ENCODE assay signal across 33 cellular contexts in the genomic region with DNA sequence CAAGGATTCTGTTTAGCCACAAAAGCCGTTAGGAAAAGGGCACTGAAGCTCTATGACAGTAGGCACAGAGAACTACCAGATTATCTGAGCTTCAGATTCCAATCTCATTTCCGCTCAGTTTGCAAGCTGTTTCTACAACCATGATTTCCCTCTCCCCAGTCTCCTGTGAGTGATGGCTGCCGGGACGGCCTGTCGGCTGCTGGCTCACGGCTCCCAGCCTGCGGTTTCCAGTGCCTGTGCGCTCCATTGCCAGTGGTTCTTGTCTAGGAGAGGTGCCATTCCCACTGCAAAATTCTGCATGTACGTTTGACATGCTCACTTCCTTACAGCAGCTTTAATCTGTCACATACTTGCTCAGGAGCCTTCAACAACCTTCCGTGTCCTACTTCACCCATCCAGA.
A peak's percentile ranks its signal among the peaks of the same experiment; 100 is the strongest.
DNase-seq lines count a peak whose midpoint lies in the region; FAIRE-seq and TF ChIP-seq lines count a peak whose summit lies in the region.
"Had no signal": no experiment of that assay in that cellular context is flagged by ENCODE, and none has a peak within 500 bp of the region (broad histone marks: within the 10 kb centered on the region; RNA-seq: fewer than 3 reads in every experiment).

No MANE protein-coding gene starts in this region.

- CTCF ChIA-PET in H1 (lab: Charles Lee; ENCODE audit: partially characterized antibody) = no interaction called here

- no peak overlapping the region for H4K8ac ChIP-seq in H1 (ENCODE audit: extremely low read depth, insufficient read depth, low read length)

- H3K9me3 ChIP-seq in H1 (ENCODE audit: insufficient read depth in 2 of 2, low read depth in 1 of 2, low read length in 1 of 2) (no peaks in the 10 kb centered on the region), MM.1S (replicated peaks; ENCODE audit: insufficient read depth, low read length) (no peaks in the 10 kb centered on the region)
- H3K9me3 ChIP-seq: A549; BE2C; BLaER1; BLaER1 treated with 17β-estradiol and CSF1 and Interleukin-3, amounts not matched to agents 10 nM and 100 nM; Caco-2 had no signal

- H3K9me3 Mint-ChIP-seq in T-helper 2 cell treated with Interferon-gamma antibody and Interleukin-4, amounts not matched to agents 5 μg/mL and 100 μg/mL, for 36 hours = peaks cover 4% of the 10 kb centered on the region

- no peak overlapping the region for H4K91ac ChIP-seq in H1 (replicated peaks; ENCODE audit: insufficient read length, low read length)

- H3K23me2 ChIP-seq in H1 (ENCODE audit: low read depth, low read length) = no peaks in the 10 kb centered on the region

- no peak overlapping the region for H3K18ac ChIP-seq in H1 (ENCODE audit: extremely low read depth, low read length)

- no peak overlapping the region for H2BK15ac ChIP-seq in H1 (ENCODE audit: low read length)

- H3K4me1 ChIP-seq in H1 (replicated peaks in 1 of 4; ENCODE audit: control insufficient read depth in 3 of 4, insufficient read depth in 4 of 4, low read length in 3 of 4) (no peaks in the 10 kb centered on the region; a peak in 2 of 7 replicates), MM.1S (ENCODE audit: low read length) (no peaks in the 10 kb centered on the region)
- H3K4me1 ChIP-seq: A549; BE2C; BLaER1; BLaER1 treated with 17β-estradiol and CSF1 and Interleukin-3, amounts not matched to agents 10 nM and 100 nM; Caco-2 had no signal

- no peak overlapping the region for H2AK5ac ChIP-seq in H1 (ENCODE audit: low read depth, low read length)

- H2BK12ac ChIP-seq in H1 (ENCODE audit: low read depth, low read length) = no peak overlapping the region

- H2BK5ac ChIP-seq in H1 (ENCODE audit: low read depth, low read length) = no peak overlapping the region

- no peak overlapping the region for H3K23ac ChIP-seq in H1 (ENCODE audit: insufficient read length)

- H3K4me1 Mint-ChIP-seq in T-helper 2 cell treated with Interferon-gamma antibody and Interleukin-4, amounts not matched to agents 5 μg/mL and 100 μg/mL, for 36 hours (ENCODE audit: low read depth) = no peaks in the 10 kb centered on the region
- H3K4me1 Mint-ChIP-seq: B cell; CD14-positive monocyte; CD4-positive, alpha-beta memory T cell; CD4-positive, CD25-positive, alpha-beta regulatory T cell; CD8-positive, alpha-beta memory T cell had no signal

- no peak overlapping the region for H3K27ac Mint-ChIP-seq in T-helper 2 cell treated with Interferon-gamma antibody and Interleukin-4, amounts not matched to agents 5 μg/mL and 100 μg/mL, for 36 hours
- H3K27ac Mint-ChIP-seq: B cell; CD4-positive, alpha-beta memory T cell; CD4-positive, alpha-beta T cell; CD4-positive, CD25-positive, alpha-beta regulatory T cell; CD8-positive, alpha-beta memory T cell; CD8-positive, alpha-beta T cell had no signal

- no peak overlapping the region for H2BK20ac ChIP-seq in H1 (ENCODE audit: low read length)

- H3K4me3 ChIP-seq in H1 (ENCODE audit: extremely low read depth in 1 of 4, insufficient read depth in 2 of 4, low read depth in 3 of 4, low read length in 4 of 4) = no peak overlapping the region
- no peak overlapping the region for H3K4me3 ChIP-seq in MM.1S (ENCODE audit: low read length)
- H3K4me3 ChIP-seq: A549; BLaER1; BLaER1 treated with 17β-estradiol and CSF1 and Interleukin-3, amounts not matched to agents 10 nM and 100 nM had no signal

- no peak overlapping the region for H3K14ac ChIP-seq in H1 (ENCODE audit: insufficient read length)

- H3K36me3 ChIP-seq in H1 (ENCODE audit: control insufficient read depth in 2 of 4, insufficient read depth in 4 of 4, low read length in 3 of 4) (no peaks in the 10 kb centered on the region), MM.1S (replicated peaks; ENCODE audit: insufficient read depth, low read length) (no peaks in the 10 kb centered on the region)
- H3K36me3 ChIP-seq: BE2C; BLaER1; BLaER1 treated with 17β-estradiol and CSF1 and Interleukin-3, amounts not matched to agents 10 nM and 100 nM had no signal

- no peaks in the 10 kb centered on the region for H3F3A ChIP-seq in MM.1S (ENCODE audit: insufficient read depth, low read length)

- POLR2A ChIA-PET in H1 (lab: Charles Lee; ENCODE audit: partially characterized antibody) = no interaction called here

- H3K9me2 ChIP-seq in MM.1S (replicated peaks; ENCODE audit: insufficient read depth, low read length) = no peaks in the 10 kb centered on the region

- H3K27ac ChIP-seq in H1 (ENCODE audit: low read depth, low read length) (no peak overlapping the region), MM.1S (ENCODE audit: low read length) (no peak overlapping the region)
- H3K27ac ChIP-seq: 22Rv1; A549; BLaER1; BLaER1 treated with 17β-estradiol and CSF1 and Interleukin-3, amounts not matched to agents 10 nM and 100 nM; C4-2B had no signal

- TF ChIP-seq CTCF in H1 (IDR thresholded peaks at IDR 0.05; ENCODE audit: control extremely low read depth in 1 of 3, insufficient read depth in 1 of 3, low read depth in 1 of 3, low read length in 3 of 3) (no peak), MM.1S (IDR thresholded peaks at IDR 0.05; ENCODE audit: low read length) (no peak)

- H3K27me3 Mint-ChIP-seq in T-helper 2 cell treated with Interferon-gamma antibody and Interleukin-4, amounts not matched to agents 5 μg/mL and 100 μg/mL, for 36 hours (ENCODE audit: low read depth) = no peaks in the 10 kb centered on the region
- H3K27me3 Mint-ChIP-seq: B cell; CD4-positive, alpha-beta memory T cell; CD4-positive, alpha-beta T cell; CD4-positive, CD25-positive, alpha-beta regulatory T cell had no signal

- H3K4me3 Mint-ChIP-seq in T-helper 2 cell treated with Interferon-gamma antibody and Interleukin-4, amounts not matched to agents 5 μg/mL and 100 μg/mL, for 36 hours = no peak overlapping the region
- H3K4me3 Mint-ChIP-seq: B cell; CD14-positive monocyte; CD4-positive, alpha-beta memory T cell; CD4-positive, alpha-beta T cell; CD4-positive, CD25-positive, alpha-beta regulatory T cell; CD8-positive, alpha-beta memory T cell; CD8-positive, alpha-beta T cell had no signal

- H3K36me3 Mint-ChIP-seq in T-helper 2 cell treated with Interferon-gamma antibody and Interleukin-4, amounts not matched to agents 5 μg/mL and 100 μg/mL, for 36 hours (ENCODE audit: low read depth) = no peaks in the 10 kb centered on the region
- H3K36me3 Mint-ChIP-seq: CD14-positive monocyte; CD4-positive, alpha-beta memory T cell; CD4-positive, CD25-positive, alpha-beta regulatory T cell; CD8-positive, alpha-beta memory T cell; CD8-positive, alpha-beta T cell had no signal

- H2AFZ ChIP-seq in H1 (ENCODE audit: low read length) = peak overlapping the region; percentile 29; the same call in 1 of the 2 replicates
- H2AFZ ChIP-seq in MM.1S (ENCODE audit: low read length) = no peak overlapping the region

- no peak for TF ChIP-seq RAD21 in H1 (IDR thresholded peaks at IDR 0.05 in 1 of 2, conservative IDR thresholded peaks at IDR 0.05 in 1 of 2; ENCODE audit: low read depth in 2 of 2, low read length in 2 of 2)

- no peak overlapping the region for H4K5ac ChIP-seq in H1 (ENCODE audit: insufficient read length, low read depth, low read length)

- no peaks in the 10 kb centered on the region for H3K79me1 ChIP-seq in H1 (ENCODE audit: low read depth, low read length)

- H3K4me2 ChIP-seq in H1 (ENCODE audit: insufficient read depth in 1 of 2, low read depth in 2 of 2, low read length in 2 of 2) (no peak overlapping the region), MM.1S (ENCODE audit: low read depth, low read length) (no peak overlapping the region)
- H3K4me2 ChIP-seq: A549; BLaER1; BLaER1 treated with 17β-estradiol and CSF1 and Interleukin-3, amounts not matched to agents 10 nM and 100 nM had no signal

- no peak for FAIRE-seq in H1 (lab: Jason Lieb, UNC)
- FAIRE-seq: A204.1, A549, D721Med had no signal

- no peak overlapping the region for H2BK120ac ChIP-seq in H1 (replicated peaks; ENCODE audit: low read depth, low read length)

- H3K9ac ChIP-seq in H1 (replicated peaks in 1 of 4; ENCODE audit: extremely low read depth in 1 of 4, low read depth in 3 of 4, low read length in 3 of 4) (no peak overlapping the region), MM.1S (ENCODE audit: low read length) (no peak overlapping the region)
- H3K9ac ChIP-seq: BLaER1; BLaER1 treated with 17β-estradiol and CSF1 and Interleukin-3, amounts not matched to agents 10 nM and 100 nM had no signal

- no peaks in the 10 kb centered on the region for H3K79me2 ChIP-seq in H1 (ENCODE audit: control insufficient read depth in 1 of 2, insufficient read depth in 2 of 2, low read length in 2 of 2)
- no peaks in the 10 kb centered on the region for H3K79me2 ChIP-seq in MM.1S (ENCODE audit: low read length)

- H4K20me1 ChIP-seq in H1 (replicated peaks in 1 of 2; ENCODE audit: control insufficient read depth in 1 of 2, insufficient read depth in 2 of 2, low read length in 2 of 2) (no peaks in the 10 kb centered on the region), MM.1S (ENCODE audit: insufficient read depth, low read length) (no peaks in the 10 kb centered on the region)
- H4K20me1 ChIP-seq: BLaER1; BLaER1 treated with 17β-estradiol and CSF1 and Interleukin-3, amounts not matched to agents 10 nM and 100 nM had no signal

- TF ChIP-seq EP300 in H1 (IDR thresholded peaks at IDR 0.05; ENCODE audit: borderline replicate concordance in 1 of 2, low read depth in 2 of 2, low read length in 2 of 2) = no peak

- H3K56ac ChIP-seq in H1 (replicated peaks; ENCODE audit: insufficient read length, low read depth, low read length) = no peak overlapping the region

- no peaks in the 10 kb centered on the region for H3K27me3 ChIP-seq in H1 (replicated peaks in 1 of 4; ENCODE audit: control insufficient read depth in 3 of 4, extremely low read depth in 1 of 4, insufficient read depth in 3 of 4, low read length in 3 of 4)
- H3K27me3 ChIP-seq in MM.1S (replicated peaks; ENCODE audit: insufficient read depth, low read length) = no peaks in the 10 kb centered on the region
- H3K27me3 ChIP-seq: BE2C; BLaER1; BLaER1 treated with 17β-estradiol and CSF1 and Interleukin-3, amounts not matched to agents 10 nM and 100 nM had no signal

- no peak overlapping the region for H3K4ac ChIP-seq in H1 (replicated peaks; ENCODE audit: insufficient read length, low read depth, low read length)

- WGBS in H1 (ENCODE audit: extremely low coverage in 1 of 2, insufficient coverage in 1 of 2, insufficient read length in 1 of 2, insufficient replicate concordance in 2 of 2, low coverage in 1 of 2, low lambda C conversion rate in 2 of 2, missing lambda C conversion rate in 1 of 2), 2 experiments = 98% methylated on average over 10 of the region's 10 CpGs; no CpG with 5 or more reads in 1 of the 2 experiments

- TF ChIP-seq POLR2A in H1 (IDR thresholded peaks at IDR 0.05; ENCODE audit: control extremely low read depth in 1 of 2, low read depth in 2 of 2, low read length in 2 of 2) = no peak

- DNase-seq in Daoy (ENCODE audit: low read depth) (peak; percentile 15), H1 (ENCODE audit: low read depth in 1 of 2, low spot score in 2 of 2) (no peak), MM.1S (no peak)
- DNase-seq in T-helper 2 cell treated with Interferon-gamma antibody and Interleukin-4, amounts not matched to agents 5 μg/mL and 100 μg/mL, for 36 hours (ENCODE audit: low spot score) = no peak
- DNase-seq: 8988T; ACHN; AML-193; BE2C; C1 segment of cervical spinal cord; Caco-2; Calu3; CD4-positive, alpha-beta memory T cell; CD4-positive, alpha-beta T cell; CD4-positive, CD25-positive, alpha-beta regulatory T cell; CD8-positive, alpha-beta memory T cell; CD8-positive, alpha-beta T cell; COR-L47; DMS 273 treated with DMSO at 0.1 percent for 48 hours; DMS153; DMS53; DMS79; DMS79 treated with DMSO at 0.1 percent for 48 hours; DND-41; EL had no signal
